In the genomic region with DNA sequence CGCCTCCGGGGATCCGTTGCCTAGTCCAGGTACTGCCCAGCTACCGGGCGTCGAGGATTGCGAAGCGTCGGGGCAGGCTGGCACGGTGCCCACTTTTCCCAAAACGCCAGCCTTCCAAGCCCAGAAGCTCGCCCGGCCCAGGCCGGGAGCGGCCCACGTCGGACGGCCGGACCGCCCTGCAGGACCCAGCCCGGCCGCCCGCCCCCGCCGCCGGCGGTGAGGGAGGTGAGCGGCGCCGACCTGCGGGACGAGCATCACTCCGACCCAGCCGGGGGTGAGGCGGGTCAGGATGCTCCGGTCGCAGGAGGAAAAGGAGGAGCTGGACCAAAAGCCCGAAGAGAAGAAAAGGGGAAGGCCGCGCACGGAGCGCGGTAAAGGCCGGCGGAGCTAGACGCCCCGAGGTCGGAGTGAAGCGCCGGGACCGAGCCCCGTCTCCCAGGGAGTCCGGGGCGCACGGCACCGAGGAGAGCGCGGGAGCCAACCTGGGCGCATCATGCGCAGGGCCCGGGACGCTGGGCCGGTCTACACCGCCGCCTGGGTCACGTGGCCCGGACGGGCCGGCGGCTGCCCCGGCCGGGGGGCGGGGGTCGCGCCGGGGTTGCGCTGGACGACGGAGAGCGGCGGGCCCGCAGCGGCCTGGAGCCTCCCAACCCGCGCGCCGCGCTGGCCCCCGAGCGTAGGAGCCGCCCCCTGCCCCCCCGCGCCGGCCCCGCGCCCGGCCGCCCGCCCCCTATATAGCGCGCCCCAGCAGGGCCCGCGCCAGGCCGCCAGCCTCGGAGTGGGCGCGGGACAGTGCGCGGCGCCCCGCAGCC, we compare ENCODE assay signal across 9 cellular contexts. TPM values are rescaled to one million over a fixed set of nuclear protein-coding genes. Genes with fewer than 3 reads are reported as not detected.
DNase-seq lines count a peak whose midpoint lies in the region; ATAC-seq and TF ChIP-seq lines count a peak whose summit lies in the region.
"Had no signal": no experiment of that assay in that cellular context is flagged by ENCODE, and none has a peak within 500 bp of the region (broad histone marks: within the 10 kb centered on the region; RNA-seq: fewer than 3 reads in every experiment).

A gene (plus strand): TSS at position 762 of the 812 bp plus-strand sequence. CDS start 146 bp downstream, outside the sequence.

- no peak within 1 kb of the TSS for H4K8ac ChIP-seq in trophoblast cell (ENCODE audit: low read depth, low read length)

- H4K91ac ChIP-seq in trophoblast cell (ENCODE audit: low read depth, low read length), result no peak within 1 kb of the TSS

- H3K4me2 ChIP-seq in trophoblast cell (ENCODE audit: low read length), result peak within 1 kb of the TSS; percentile 60

- H3K36me3 Mint-ChIP-seq in CD8-positive, alpha-beta T cell, result no peaks in the 10 kb centered on the region
- H3K36me3 Mint-ChIP-seq in glutamatergic neuron (ENCODE audit: unreplicated experiment), result peaks cover 10% of the 10 kb centered on the region

- no peak within 1 kb of the TSS for H2AFZ ChIP-seq in trophoblast cell (ENCODE audit: insufficient read depth, low read length, poor library complexity)

- ATAC-seq in CD8-positive, alpha-beta T cell, result no peak
- ATAC-seq in GM19023 (IDR thresholded peaks at IDR 0.05; ENCODE audit: unreplicated experiment), result no peak

- no peaks in the 10 kb centered on the region for H3K79me1 ChIP-seq in trophoblast cell (ENCODE audit: low read length)

- no peak within 1 kb of the TSS for H3K27ac ChIP-seq in CD8-positive, alpha-beta T cell (ENCODE audit: low read depth, low read length)
- H3K27ac ChIP-seq in Peyer's patch (no peak within 1 kb of the TSS), trophoblast cell (ENCODE audit: low read depth, low read length) (no peak within 1 kb of the TSS)

- POLR2A ChIA-PET in CD8-positive, alpha-beta T cell (lab: Charles Lee), result no interaction called here

- H3K9me3 ChIP-seq in CD8-positive, alpha-beta T cell (ENCODE audit: low read length), result no peaks in the 10 kb centered on the region
- H3K9me3 ChIP-seq in Peyer's patch, result no peaks in the 10 kb centered on the region
- H3K9me3 ChIP-seq in trophoblast cell (ENCODE audit: insufficient read depth, low read depth, low read length), result peaks cover 2% of the 10 kb centered on the region

- intact Hi-C loops in CD8-positive, alpha-beta T cell (cut with DNase I, micrococcal nuclease), result no loop called here

- no peak within 1 kb of the TSS for H3K14ac ChIP-seq in trophoblast cell (ENCODE audit: low read length)

- H3K79me2 ChIP-seq in trophoblast cell (ENCODE audit: control insufficient read depth, insufficient read depth, low read length, poor library complexity), result no peaks in the 10 kb centered on the region

- peaks cover 13% of the 10 kb centered on the region for H3K27me3 ChIP-seq in CD8-positive, alpha-beta T cell (ENCODE audit: insufficient read depth, low read length)
- H3K27me3 ChIP-seq in Peyer's patch (peaks cover 4 to 20% of the 10 kb centered on the region in 2 donors), trophoblast cell (ENCODE audit: insufficient read depth, low read length) (peaks cover 63% of the 10 kb centered on the region)

- H2AK5ac ChIP-seq in trophoblast cell (ENCODE audit: low read length), result no peak within 1 kb of the TSS

- no peaks in the 10 kb centered on the region for H3K4me1 ChIP-seq in CD8-positive, alpha-beta T cell (ENCODE audit: insufficient read depth, low read length)
- H3K4me1 ChIP-seq in Peyer's patch (peaks cover 0 to 7% (median 0%) of the 10 kb centered on the region in 4 donors), trophoblast cell (ENCODE audit: control insufficient read depth in 1 of 2, insufficient read depth in 2 of 2, low read length in 2 of 2) (no peaks in the 10 kb centered on the region)

- H3K36me3 ChIP-seq in CD8-positive, alpha-beta T cell (ENCODE audit: insufficient read depth, low read length), result no peaks in the 10 kb centered on the region
- H3K36me3 ChIP-seq in Peyer's patch (no peaks in the 10 kb centered on the region), trophoblast cell (ENCODE audit: control insufficient read depth in 1 of 2, insufficient read depth in 2 of 2, low read length in 2 of 2) (no peaks in the 10 kb centered on the region)

- H3K23ac ChIP-seq in trophoblast cell (ENCODE audit: low read length), result no peak within 1 kb of the TSS

- H2BK120ac ChIP-seq in trophoblast cell (ENCODE audit: insufficient read depth, low read length, poor library complexity), result no peak within 1 kb of the TSS

- no CpG with 5 or more reads among the region's 111 CpGs for whole genome bisulfite sequencing in trophoblast cell (ENCODE audit: extremely low coverage, insufficient coverage, insufficient read length)

- peaks cover 8% of the 10 kb centered on the region for H3K4me1 Mint-ChIP-seq in CD8-positive, alpha-beta T cell (ENCODE audit: low read depth)
- peaks cover 3% of the 10 kb centered on the region for H3K4me1 Mint-ChIP-seq in glutamatergic neuron (ENCODE audit: low read depth, unreplicated experiment)

- DNase-seq in CD8-positive, alpha-beta T cell, result no peak
- DNase-seq in Peyer's patch, result no peak
- no peak for DNase-seq in glutamatergic neuron
- DNase-seq in trophoblast cell, result peak in 1 of 2 donors; percentile 7
- DNase-seq in NCI-H446 treated with DMSO at 0.1 percent for 48 hours (lab: John Stamatoyannopoulos, UW), result no peak
- DNase-seq in HPDE6-E6E7 (ENCODE audit: extremely low spot score), result no peak
- no peak for DNase-seq in pons (ENCODE audit: low spot score)
- DNase-seq: NCI-H526 treated with DMSO at 0.1 percent for 48 hours had no signal

- H3K27me3 Mint-ChIP-seq in CD8-positive, alpha-beta T cell (ENCODE audit: low read depth), result peaks cover 76% of the 10 kb centered on the region
- peaks cover 38% of the 10 kb centered on the region for H3K27me3 Mint-ChIP-seq in glutamatergic neuron (ENCODE audit: unreplicated experiment)

- no peak within 1 kb of the TSS for H2BK12ac ChIP-seq in trophoblast cell (ENCODE audit: low read length)

- peak within 1 kb of the TSS; percentile 53 for H3K4me3 Mint-ChIP-seq in CD8-positive, alpha-beta T cell
- peak within 1 kb of the TSS; percentile 80 for H3K4me3 Mint-ChIP-seq in glutamatergic neuron (ENCODE audit: unreplicated experiment)

- H3K4me3 ChIP-seq in CD8-positive, alpha-beta T cell (ENCODE audit: low read depth, low read length), result no peak within 1 kb of the TSS
- peak within 1 kb of the TSS in 3 of 4 donors; percentile 29 to 33 (median 31) for H3K4me3 ChIP-seq in Peyer's patch
- H3K4me3 ChIP-seq in trophoblast cell (ENCODE audit: low read depth, low read length), result peak within 1 kb of the TSS; percentile 35

- H3K9ac ChIP-seq in trophoblast cell (ENCODE audit: low read length), result no peak within 1 kb of the TSS

- H3K18ac ChIP-seq in trophoblast cell (ENCODE audit: low read length), result no peak within 1 kb of the TSS

- no peak within 1 kb of the TSS for H3K27ac Mint-ChIP-seq in CD8-positive, alpha-beta T cell
- H3K27ac Mint-ChIP-seq in glutamatergic neuron (ENCODE audit: unreplicated experiment), result no peak within 1 kb of the TSS

- no peak within 1 kb of the TSS for H4K12ac ChIP-seq in trophoblast cell (ENCODE audit: low read depth, low read length)

- no peak within 1 kb of the TSS for H2BK5ac ChIP-seq in trophoblast cell (ENCODE audit: low read depth, low read length, poor library complexity)

- no peak for TF ChIP-seq CTCF in CD8-positive, alpha-beta T cell (IDR thresholded peaks at IDR 0.05)
- TF ChIP-seq CTCF in Peyer's patch (IDR thresholded peaks at IDR 0.05) (no peak), glutamatergic neuron (IDR thresholded peaks at IDR 0.05; ENCODE audit: partially characterized antibody, unreplicated experiment) (no peak)

- TF ChIP-seq POLR2A in Peyer's patch (IDR thresholded peaks at IDR 0.05), result no peak

- H3K9me3 Mint-ChIP-seq in CD8-positive, alpha-beta T cell, result no peaks in the 10 kb centered on the region
- H3K9me3 Mint-ChIP-seq in glutamatergic neuron (ENCODE audit: unreplicated experiment), result peaks cover 11% of the 10 kb centered on the region

- CTCF ChIA-PET in CD8-positive, alpha-beta T cell (lab: Charles Lee), result interaction anchor here (1.3 to 1.4 kb wide), 2 partner anchors 8 to 95 kb away, joined by 3 read pairs; no protein-coding TSS in a partner anchor

- no peak within 1 kb of the TSS for H3K4ac ChIP-seq in trophoblast cell (ENCODE audit: low read depth, low read length)

RNA-seq across cellular contexts. Expression of the gene that starts here (rescaled TPM):
- total RNA-seq in CD8-positive, alpha-beta T cell, result not detected
- not detected for total RNA-seq in Peyer's patch
- total RNA-seq in glutamatergic neuron (ENCODE audit: unreplicated experiment), result not detected
- not detected in 2 replicates for polyA plus RNA-seq in trophoblast cell (2013)
